In the genomic region with DNA sequence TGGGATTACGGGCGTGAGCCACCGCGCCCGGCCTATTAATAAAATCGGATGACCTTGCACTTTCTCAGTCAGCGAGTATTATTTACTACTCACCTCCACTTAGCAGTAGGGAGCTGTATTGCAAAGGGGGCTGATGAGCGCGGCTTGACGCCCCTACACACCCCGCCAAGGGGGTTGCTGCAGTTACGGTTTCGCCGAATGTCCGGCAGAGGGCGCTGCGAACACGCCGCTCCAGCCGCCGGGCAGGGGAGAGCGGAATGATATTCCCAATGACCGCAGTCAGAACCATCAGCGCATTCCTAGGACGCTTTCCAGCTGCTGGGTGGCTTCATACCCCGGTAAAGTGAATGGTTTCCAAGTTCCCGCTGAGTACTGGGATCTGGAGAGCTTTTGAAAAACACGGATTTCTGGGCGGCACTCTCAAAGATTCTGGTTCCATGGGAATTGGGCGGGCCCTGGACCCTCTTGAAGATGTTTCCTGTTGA, we compare ENCODE assay signal across 8 cellular contexts. TPM values are rescaled to one million over a fixed set of nuclear protein-coding genes. Genes with fewer than 3 reads are reported as not detected.
A peak's percentile ranks its signal among the peaks of the same experiment; 100 is the strongest.
DNase-seq lines count a peak whose midpoint lies in the region; FAIRE-seq and TF ChIP-seq lines count a peak whose summit lies in the region.

No MANE protein-coding gene starts in this region.

- peaks cover 30% of the 10 kb centered on the region for H3K36me3 Mint-ChIP-seq in activated T-helper 2 cell treated with anti-CD3 and anti-CD28 coated beads, Interferon-gamma antibody, Interleukin-2, Interleukin-4, amounts not matched to agents 10 μg/mL and 5 μg/mL and 100 μg/mL, durations not matched to agents 14 hours and 24 hours and 36 hours (ENCODE audit: low read depth)
- peaks cover 14% of the 10 kb centered on the region for H3K36me3 Mint-ChIP-seq in neural crest cell (ENCODE audit: low read depth)

- no peak overlapping the region for H3K27ac Mint-ChIP-seq in activated T-helper 2 cell treated with anti-CD3 and anti-CD28 coated beads, Interferon-gamma antibody, Interleukin-2, Interleukin-4, amounts not matched to agents 10 μg/mL and 5 μg/mL and 100 μg/mL, durations not matched to agents 14 hours and 24 hours and 36 hours
- no peak overlapping the region for H3K27ac Mint-ChIP-seq in neural crest cell (ENCODE audit: unreplicated experiment)

- H3K4me3 Mint-ChIP-seq in activated T-helper 2 cell treated with anti-CD3 and anti-CD28 coated beads, Interferon-gamma antibody, Interleukin-2, Interleukin-4, amounts not matched to agents 10 μg/mL and 5 μg/mL and 100 μg/mL, durations not matched to agents 14 hours and 24 hours and 36 hours (ENCODE audit: low read depth) = no peak overlapping the region
- peak overlapping the region; percentile 50 for H3K4me3 Mint-ChIP-seq in neural crest cell

- H3K9me3 Mint-ChIP-seq in activated T-helper 2 cell treated with anti-CD3 and anti-CD28 coated beads, Interferon-gamma antibody, Interleukin-2, Interleukin-4, amounts not matched to agents 10 μg/mL and 5 μg/mL and 100 μg/mL, durations not matched to agents 14 hours and 24 hours and 36 hours = no peaks in the 10 kb centered on the region
- no peaks in the 10 kb centered on the region for H3K9me3 Mint-ChIP-seq in neural crest cell

- H3K4me3 ChIP-seq in fibroblast of pulmonary artery (replicated peaks; ENCODE audit: low read depth, low read length) = no peak overlapping the region

- H3K4me1 Mint-ChIP-seq in activated T-helper 2 cell treated with anti-CD3 and anti-CD28 coated beads, Interferon-gamma antibody, Interleukin-2, Interleukin-4, amounts not matched to agents 10 μg/mL and 5 μg/mL and 100 μg/mL, durations not matched to agents 14 hours and 24 hours and 36 hours (ENCODE audit: low read depth) = peaks cover 23% of the 10 kb centered on the region
- peaks cover 37% of the 10 kb centered on the region for H3K4me1 Mint-ChIP-seq in neural crest cell

- no peak for FAIRE-seq in D721Med (lab: Jason Lieb, UNC)

- peak; percentile 82 for DNase-seq in D721Med (ENCODE audit: insufficient read length, low spot score)
- DNase-seq in NCI-H1105 (lab: John Stamatoyannopoulos, UW) = peak; percentile 22
- DNase-seq in activated T-helper 2 cell treated with anti-CD3 and anti-CD28 coated beads, Interferon-gamma antibody, Interleukin-2, Interleukin-4, amounts not matched to agents 10 μg/mL and 5 μg/mL and 100 μg/mL, durations not matched to agents 14 hours and 24 hours and 36 hours (ENCODE audit: low spot score) = peak; percentile 22
- peak; percentile 88 for DNase-seq in fibroblast of pulmonary artery (ENCODE audit: low read depth)
- DNase-seq in neural crest cell (ENCODE audit: low read depth, low spot score) = peak; percentile 70
- peak; percentile 75 for DNase-seq in stromal cell of bone marrow (ENCODE audit: low read depth)
- DNase-seq in SK-N-DZ (ENCODE audit: low spot score) = no peak
- no peak for DNase-seq in RKO (ENCODE audit: low spot score)

- H3K27me3 Mint-ChIP-seq in activated T-helper 2 cell treated with anti-CD3 and anti-CD28 coated beads, Interferon-gamma antibody, Interleukin-2, Interleukin-4, amounts not matched to agents 10 μg/mL and 5 μg/mL and 100 μg/mL, durations not matched to agents 14 hours and 24 hours and 36 hours (ENCODE audit: low read depth) = no peaks in the 10 kb centered on the region
- no peaks in the 10 kb centered on the region for H3K27me3 Mint-ChIP-seq in neural crest cell (ENCODE audit: low read depth)

- intact Hi-C loops in activated T-helper 2 cell treated with anti-CD3 and anti-CD28 coated beads, Interferon-gamma antibody, Interleukin-2, Interleukin-4, amounts not matched to agents 10 μg/mL and 5 μg/mL and 100 μg/mL, durations not matched to agents 14 hours and 24 hours and 36 hours (cut with micrococcal nuclease) = no loop called here

- TF ChIP-seq CTCF in D721Med (IDR thresholded peaks at IDR 0.05; ENCODE audit: insufficient read depth, missing control alignments) = peak; percentile 79
- TF ChIP-seq CTCF in fibroblast of pulmonary artery (IDR thresholded peaks at IDR 0.05; ENCODE audit: low read length, missing control alignments) = peak; percentile 89
- TF ChIP-seq CTCF in neural crest cell (conservative IDR thresholded peaks at IDR 0.05) = peak; percentile 94

RNA-seq across cellular contexts. Expression of a gene that starts 30.0 kb away (rescaled TPM):
- 2,606 and 2,653 TPM in 2 replicates for total RNA-seq in activated T-helper 2 cell treated with anti-CD3 and anti-CD28 coated beads, Interferon-gamma antibody, Interleukin-2, Interleukin-4, amounts not matched to agents 10 μg/mL and 5 μg/mL and 100 μg/mL, durations not matched to agents 14 hours and 24 hours and 36 hours
- total RNA-seq in neural crest cell = 2,364 and 2,627 TPM in 2 replicates
- 2,440 and 2,961 TPM in 2 replicates for polyA plus RNA-seq in SK-N-DZ (2014; cell fraction: cytosol; rRNA removed)
- polyA plus RNA-seq in SK-N-DZ (2014; cell fraction: nucleus; rRNA removed) = 1,300 and 1,726 TPM in 2 replicates

RNA-seq across cellular contexts. Expression of a gene that starts 47.2 kb away (rescaled TPM):
- total RNA-seq in activated T-helper 2 cell treated with anti-CD3 and anti-CD28 coated beads, Interferon-gamma antibody, Interleukin-2, Interleukin-4, amounts not matched to agents 10 μg/mL and 5 μg/mL and 100 μg/mL, durations not matched to agents 14 hours and 24 hours and 36 hours = 12.2 and 13.6 TPM in 2 replicates
- 14.0 and 15.4 TPM in 2 replicates for total RNA-seq in neural crest cell
- polyA plus RNA-seq in SK-N-DZ (2014; cell fraction: cytosol; rRNA removed) = 2.5 and 3.1 TPM in 2 replicates
- polyA plus RNA-seq in SK-N-DZ (2014; cell fraction: nucleus; rRNA removed) = 1.2 and 5.3 TPM in 2 replicates

Comparison
In these comparisons a context has a peak if more than half of its experiments do, and no peak if none do; other contexts are left out.
1. DNase-seq: peak in D721Med (single experiment), NCI-H1105 (single experiment), activated T-helper 2 cell treated with anti-CD3 and anti-CD28 coated beads, Interferon-gamma antibody, Interleukin-2, Interleukin-4, amounts not matched to agents 10 μg/mL and 5 μg/mL and 100 μg/mL, durations not matched to agents 14 hours and 24 hours and 36 hours (single experiment), fibroblast of pulmonary artery (single experiment), neural crest cell (single experiment) and stromal cell of bone marrow (single experiment); none in SK-N-DZ (single experiment) and RKO (single experiment).
2. Peak in every context shown above with its lines, with median percentiles within 50 percentile points of each other: CTCF ChIP-seq.